11 cellular contexts compared by ENCODE assay signal in genomic region chr1:217889401-217889800, GRCh38.
DNase-seq lines count a peak whose midpoint lies in the region; ATAC-seq and TF ChIP-seq lines count a peak whose summit lies in the region.
"Had no signal": no experiment of that assay in that cellular context is flagged by ENCODE, and none has a peak within 500 bp of the region (broad histone marks: within the 10 kb centered on the region; RNA-seq: fewer than 3 reads in every experiment).

No MANE protein-coding gene starts in this region.

- H2AFZ ChIP-seq in Karpas-422 (ENCODE audit: low read length) (no peak overlapping the region), neural progenitor cell (replicated peaks) (no peak overlapping the region)

- ATAC-seq in HG02884 (IDR thresholded peaks at IDR 0.05; ENCODE audit: unreplicated experiment) = no peak
- ATAC-seq in stimulated activated effector memory CD8-positive, alpha-beta T cell treated with anti-CD3 and anti-CD28 coated beads, Interleukin-12 subunit alpha, Interleukin-12 subunit beta, amount 100 ng/mL, for 72 hours = no peak

- DNase-seq in ELR (ENCODE audit: low read depth) = peak; percentile 27
- DNase-seq in Karpas-422 = peak; percentile 45
- DNase-seq in choroid plexus epithelial cell (ENCODE audit: low read depth) = no peak
- peak; percentile 74 for DNase-seq in neural progenitor cell (ENCODE audit: low spot score)
- no peak for DNase-seq in NCI-H2171 treated with DMSO at 0.1 percent for 48 hours (lab: John Stamatoyannopoulos, UW)
- DNase-seq in stimulated activated effector memory CD8-positive, alpha-beta T cell treated with anti-CD3 and anti-CD28 coated beads, Interleukin-12 subunit alpha, Interleukin-12 subunit beta, amount 100 ng/mL, for 72 hours (ENCODE audit: low spot score in 2 of 2) = no peak
- DNase-seq: activated CD4-positive, alpha-beta T cell treated with anti-CD3 and anti-CD28 coated beads, Interleukin-2, amount 10 ng/mL, durations not matched to agents 7 days and 5 days; NCI-H187 treated with DMSO at 0.1 percent for 48 hours; stimulated activated CD4-positive, alpha-beta T cell treated with anti-CD3 and anti-CD28 coated beads, Interleukin-1b, Interleukin-23, amount 100 ng/mL, for 48 hours had no signal

- no peak overlapping the region for H3K27ac ChIP-seq in Karpas-422 (ENCODE audit: low read length)
- H3K27ac ChIP-seq in neural progenitor cell = no peak overlapping the region
- H3K27ac ChIP-seq: neutrophil had no signal

- H3K27ac Mint-ChIP-seq in neural progenitor cell = no peak overlapping the region
- H3K27ac Mint-ChIP-seq in stimulated activated effector memory CD8-positive, alpha-beta T cell treated with anti-CD3 and anti-CD28 coated beads, Interleukin-12 subunit alpha, Interleukin-12 subunit beta, amount 100 ng/mL, for 72 hours = no peak overlapping the region
- H3K27ac Mint-ChIP-seq: activated CD4-positive, alpha-beta T cell treated with anti-CD3 and anti-CD28 coated beads, Interleukin-2, amount 10 ng/mL, durations not matched to agents 7 days and 5 days had no signal

- H3K36me3 ChIP-seq in Karpas-422 (ENCODE audit: insufficient read depth, low read length) (no peaks in the 10 kb centered on the region), neural progenitor cell (no peaks in the 10 kb centered on the region)
- H3K36me3 ChIP-seq: neutrophil had no signal

- H3K9ac ChIP-seq in Karpas-422 (ENCODE audit: low read length) = no peak overlapping the region
- no peak overlapping the region for H3K9ac ChIP-seq in neural progenitor cell

- H3K4me2 ChIP-seq in Karpas-422 (ENCODE audit: low read depth, low read length, poor library complexity, severe bottlenecking) (no peak overlapping the region), neural progenitor cell (no peak overlapping the region)

- H3K27me3 ChIP-seq in Karpas-422 (ENCODE audit: low read length) (no peaks in the 10 kb centered on the region), neural progenitor cell (no peaks in the 10 kb centered on the region)
- H3K27me3 ChIP-seq: neutrophil had no signal

- H3K4me3 Mint-ChIP-seq in neural progenitor cell = no peak overlapping the region
- H3K4me3 Mint-ChIP-seq in stimulated activated effector memory CD8-positive, alpha-beta T cell treated with anti-CD3 and anti-CD28 coated beads, Interleukin-12 subunit alpha, Interleukin-12 subunit beta, amount 100 ng/mL, for 72 hours = no peak overlapping the region
- H3K4me3 Mint-ChIP-seq: activated CD4-positive, alpha-beta T cell treated with anti-CD3 and anti-CD28 coated beads, Interleukin-2, amount 10 ng/mL, durations not matched to agents 7 days and 5 days had no signal

- H3F3A ChIP-seq in neural progenitor cell (ENCODE audit: low read depth) = no peaks in the 10 kb centered on the region

- no peaks in the 10 kb centered on the region for H3K4me1 Mint-ChIP-seq in neural progenitor cell
- H3K4me1 Mint-ChIP-seq in stimulated activated effector memory CD8-positive, alpha-beta T cell treated with anti-CD3 and anti-CD28 coated beads, Interleukin-12 subunit alpha, Interleukin-12 subunit beta, amount 100 ng/mL, for 72 hours = no peaks in the 10 kb centered on the region
- H3K4me1 Mint-ChIP-seq: activated CD4-positive, alpha-beta T cell treated with anti-CD3 and anti-CD28 coated beads, Interleukin-2, amount 10 ng/mL, durations not matched to agents 7 days and 5 days had no signal

- no peaks in the 10 kb centered on the region for H3K9me3 Mint-ChIP-seq in neural progenitor cell
- peaks cover 15% of the 10 kb centered on the region for H3K9me3 Mint-ChIP-seq in stimulated activated effector memory CD8-positive, alpha-beta T cell treated with anti-CD3 and anti-CD28 coated beads, Interleukin-12 subunit alpha, Interleukin-12 subunit beta, amount 100 ng/mL, for 72 hours
- H3K9me3 Mint-ChIP-seq: activated CD4-positive, alpha-beta T cell treated with anti-CD3 and anti-CD28 coated beads, Interleukin-2, amount 10 ng/mL, durations not matched to agents 7 days and 5 days had no signal

- H3K4me3 ChIP-seq in Karpas-422 (ENCODE audit: low read length) = no peak overlapping the region
- H3K4me3 ChIP-seq in choroid plexus epithelial cell (ENCODE audit: low read depth, low read length) = no peak overlapping the region
- H3K4me3 ChIP-seq in neural progenitor cell = no peak overlapping the region

- H3K79me2 ChIP-seq in Karpas-422 (ENCODE audit: low read length) = no peaks in the 10 kb centered on the region
- no peaks in the 10 kb centered on the region for H3K79me2 ChIP-seq in neural progenitor cell (ENCODE audit: low read depth)

- TF ChIP-seq CTCF in choroid plexus epithelial cell (conservative IDR thresholded peaks at IDR 0.05; ENCODE audit: low read depth, low read length) (peak; percentile 25), neural progenitor cell (IDR thresholded peaks at IDR 0.05) (peak; percentile 72)

- no peaks in the 10 kb centered on the region for H3K27me3 Mint-ChIP-seq in neural progenitor cell (ENCODE audit: insufficient read depth, low read depth)
- H3K27me3 Mint-ChIP-seq: activated CD4-positive, alpha-beta T cell treated with anti-CD3 and anti-CD28 coated beads, Interleukin-2, amount 10 ng/mL, durations not matched to agents 7 days and 5 days had no signal

- no peaks in the 10 kb centered on the region for H3K9me2 ChIP-seq in Karpas-422 (replicated peaks; ENCODE audit: insufficient read depth, low read length)

- no peaks in the 10 kb centered on the region for H3K36me3 Mint-ChIP-seq in neural progenitor cell
- no peaks in the 10 kb centered on the region for H3K36me3 Mint-ChIP-seq in stimulated activated effector memory CD8-positive, alpha-beta T cell treated with anti-CD3 and anti-CD28 coated beads, Interleukin-12 subunit alpha, Interleukin-12 subunit beta, amount 100 ng/mL, for 72 hours

- no peaks in the 10 kb centered on the region for H4K20me1 ChIP-seq in Karpas-422 (ENCODE audit: insufficient read depth, low read depth, low read length)
- no peaks in the 10 kb centered on the region for H4K20me1 ChIP-seq in neural progenitor cell (ENCODE audit: low read depth)

- H3K9me3 ChIP-seq in Karpas-422 (ENCODE audit: low read length) (no peaks in the 10 kb centered on the region), neural progenitor cell (ENCODE audit: low read depth) (no peaks in the 10 kb centered on the region)
- H3K9me3 ChIP-seq: neutrophil had no signal

- no peaks in the 10 kb centered on the region for H3K4me1 ChIP-seq in Karpas-422 (ENCODE audit: low read length)
- no peaks in the 10 kb centered on the region for H3K4me1 ChIP-seq in neural progenitor cell

Comparison
In these comparisons a context has a peak if more than half of its experiments do, and no peak if none do; other contexts are left out.
1. DNase-seq: peak in ELR (single experiment), Karpas-422 (single experiment) and neural progenitor cell (single experiment); none in choroid plexus epithelial cell (single experiment), NCI-H2171 treated with DMSO at 0.1 percent for 48 hours (single experiment) and stimulated activated effector memory CD8-positive, alpha-beta T cell treated with anti-CD3 and anti-CD28 coated beads, Interleukin-12 subunit alpha, Interleukin-12 subunit beta, amount 100 ng/mL, for 72 hours (0 of 2).